In genomic region chr2:100891911-100892642, GRCh38 we compare ENCODE assay signal across 11 cellular contexts.
DNase-seq lines count a peak whose midpoint lies in the region; ATAC-seq and TF ChIP-seq lines count a peak whose summit lies in the region.
"Had no signal": no experiment of that assay in that cellular context is flagged by ENCODE, and none has a peak within 500 bp of the region (broad histone marks: within the 10 kb centered on the region; RNA-seq: fewer than 3 reads in every experiment).

No MANE protein-coding gene starts in this region.

- H3K27ac ChIP-seq in epithelial cell of prostate (peak overlapping the region; percentile 3), psoas muscle (peak overlapping the region; percentile 53), spleen (no peak overlapping the region)
- H3K27ac ChIP-seq: sigmoid colon had no signal

- ATAC-seq in psoas muscle, result peak in 3 of 4 donors; percentile 23 to 32 (median 28)
- ATAC-seq in GM19328 (IDR thresholded peaks at IDR 0.05; ENCODE audit: unreplicated experiment), result no peak

- H3K9me3 ChIP-seq in psoas muscle (no peaks in the 10 kb centered on the region), spleen (no peaks in the 10 kb centered on the region)
- H3K9me3 ChIP-seq: sigmoid colon had no signal

- intact Hi-C loops in psoas muscle (cut with DNase I), result no loop called here
- intact Hi-C loops in spleen (cut with DNase I; ENCODE audit: low total_unique reads), result no loop called here

- 78 to 84% (median 79%) methylated on average over 16 of the region's 16 CpGs for WGBS in psoas muscle, 3 donors
- WGBS in spleen, 5 donors, result 77 to 84% (median 80%) methylated on average over 16 of the region's 16 CpGs

- peak; percentile 76 for DNase-seq in EH (ENCODE audit: low read depth)
- peak; percentile 88 for DNase-seq in RPMI7951 (ENCODE audit: low read depth)
- no peak for DNase-seq in epithelial cell of prostate (ENCODE audit: low read depth, low spot score)
- no peak for DNase-seq in psoas muscle
- no peak for DNase-seq in NCI-H187 treated with DMSO at 0.1 percent for 48 hours (lab: John Stamatoyannopoulos, UW)
- DNase-seq in NCI-H2227 treated with DMSO at 0.1 percent for 48 hours (lab: John Stamatoyannopoulos, UW), result no peak
- no peak for DNase-seq in spleen
- DNase-seq: hippocampal formation, NCI-H1694 treated with DMSO at 0.1 percent for 48 hours, sigmoid colon had no signal

- H3K27me3 ChIP-seq in psoas muscle (ENCODE audit: insufficient read depth in 3 of 3, low read length in 2 of 3) (no peaks in the 10 kb centered on the region), spleen (replicated peaks in 1 of 7) (peaks cover 0 to 2% (median 0%) of the 10 kb centered on the region in 7 donors)
- H3K27me3 ChIP-seq: sigmoid colon had no signal

- peaks cover 5% of the 10 kb centered on the region for H3K4me1 ChIP-seq in psoas muscle
- H3K4me1 ChIP-seq in spleen, result peaks cover 0 to 35% (median 10%) of the 10 kb centered on the region in 6 donors

- TF ChIP-seq POLR2A in spleen (IDR thresholded peaks at IDR 0.05), result no peak

- H3K36me3 ChIP-seq in psoas muscle (ENCODE audit: insufficient read depth in 1 of 2, low read depth in 1 of 2) (no peaks in the 10 kb centered on the region), spleen (no peaks in the 10 kb centered on the region)
- H3K36me3 ChIP-seq: sigmoid colon had no signal

- no peak overlapping the region for H3K4me3 ChIP-seq in psoas muscle
- no peak overlapping the region for H3K4me3 ChIP-seq in spleen
- H3K4me3 ChIP-seq: sigmoid colon had no signal

- no peak for TF ChIP-seq CTCF in psoas muscle (IDR thresholded peaks at IDR 0.05)
- TF ChIP-seq CTCF in spleen (IDR thresholded peaks at IDR 0.05 in 8 of 11, conservative IDR thresholded peaks at IDR 0.05 in 3 of 11), result no peak

Comparison
In these comparisons a context has a peak if more than half of its experiments do, and no peak if none do; other contexts are left out.
1. DNase-seq: peak in EH (single experiment) and RPMI7951 (single experiment); none in epithelial cell of prostate (single experiment), psoas muscle (0 of 2), NCI-H187 treated with DMSO at 0.1 percent for 48 hours (single experiment), NCI-H2227 treated with DMSO at 0.1 percent for 48 hours (single experiment) and spleen (single experiment).
2. H3K27ac ChIP-seq: peak in epithelial cell of prostate (single experiment) and psoas muscle (single experiment); none in spleen (0 of 8).